Comparison of ENCODE assay signal across 12 cellular contexts in the genomic region with DNA sequence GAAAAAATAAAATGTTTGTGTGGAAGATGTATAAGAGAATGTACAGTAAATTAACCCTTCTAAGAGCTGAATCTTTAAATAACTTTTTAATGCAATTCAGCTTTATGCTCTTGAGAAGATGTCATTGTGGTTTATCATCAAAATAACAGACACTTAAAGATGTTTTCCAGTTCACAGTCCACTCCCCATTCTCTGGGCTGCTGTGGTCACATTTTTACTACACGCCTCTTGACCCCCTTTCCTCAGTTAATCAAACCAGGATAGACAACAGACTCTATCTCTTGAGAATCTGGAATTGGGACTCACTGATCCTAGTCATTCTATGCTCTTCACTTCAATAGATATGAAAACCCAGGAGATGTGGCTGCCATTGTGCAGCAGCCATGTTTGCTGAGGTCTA.
"Had no signal": no experiment of that assay in that cellular context is flagged by ENCODE, and none has a peak within 500 bp of the region (broad histone marks: within the 10 kb centered on the region; RNA-seq: fewer than 3 reads in every experiment).

No MANE protein-coding gene starts in this region.

- ATAC-seq: left lobe of liver; mucosa of descending colon; naive thymus-derived CD4-positive, alpha-beta T cell had no signal

- H3K4me3 Mint-ChIP-seq: activated naive CD8-positive, alpha-beta T cell treated with anti-CD3 and anti-CD28 coated beads for 36 hours; naive thymus-derived CD4-positive, alpha-beta T cell had no signal

- H3K36me3 ChIP-seq: tibial nerve, uterus had no signal

- H3K27me3 ChIP-seq: tibial nerve, uterus had no signal

- H3K4me3 ChIP-seq: mucosa of descending colon, tibial nerve, uterus had no signal

- H3K27ac Mint-ChIP-seq: activated naive CD8-positive, alpha-beta T cell treated with anti-CD3 and anti-CD28 coated beads for 36 hours; naive thymus-derived CD4-positive, alpha-beta T cell had no signal

- DNase-seq: activated CD4-positive, alpha-beta T cell treated with anti-CD3 and anti-CD28 coated beads, Interleukin-2, amount 50 U/mL, for 4 hours; activated gamma-delta T cell treated with Interleukin-2 at 50 U/mL for 16 hours; activated naive CD8-positive, alpha-beta T cell treated with anti-CD3 and anti-CD28 coated beads for 36 hours; activated T-cell treated with anti-CD3 and anti-CD28 coated beads for 4 hours; anterior cingulate cortex; mucosa of descending colon; naive thymus-derived CD4-positive, alpha-beta T cell; stimulated activated CD4-positive, alpha-beta T cell treated with anti-CD3 and anti-CD28 coated beads, Interleukin-2, amount 100 ng/mL, for 48 hours; stimulated activated naive CD4-positive, alpha-beta T cell; uterus had no signal

- H3K4me1 ChIP-seq: tibial nerve, uterus had no signal

- H3K27ac ChIP-seq: uterus had no signal

- H3K27me3 Mint-ChIP-seq: activated naive CD8-positive, alpha-beta T cell treated with anti-CD3 and anti-CD28 coated beads for 36 hours had no signal

- H3K9me3 ChIP-seq: mucosa of descending colon, uterus had no signal

- H3K36me3 Mint-ChIP-seq: activated naive CD8-positive, alpha-beta T cell treated with anti-CD3 and anti-CD28 coated beads for 36 hours had no signal
